19 cellular contexts compared by ENCODE assay signal in genomic region chr2:51695531-51695930, GRCh38.
"Had no signal": no experiment of that assay in that cellular context is flagged by ENCODE, and none has a peak within 500 bp of the region (broad histone marks: within the 10 kb centered on the region; RNA-seq: fewer than 3 reads in every experiment).

No MANE protein-coding gene starts in this region.

- H3K4me3 ChIP-seq: breast epithelium, pancreas, right lobe of liver, stomach, testis, upper lobe of left lung had no signal

- DNase-seq: activated CD4-positive, alpha-beta T cell treated with anti-CD3 and anti-CD28 coated beads, Interleukin-2, amount 10 ng/mL, durations not matched to agents 24 days and 14 days; activated CD8-positive, alpha-beta T cell treated with anti-CD3 and anti-CD28 coated beads for 36 hours; activated naive CD4-positive, alpha-beta T cell treated with anti-CD3 and anti-CD28 coated beads for 36 hours; activated T-cell treated with anti-CD3 and anti-CD28 coated beads, Interleukin-2, amount 50 U/mL, for 1 hour; anterior cingulate cortex; cortex of kidney; effector CD4-positive, alpha-beta T cell; head of caudate nucleus; left ventricle myocardium superior; right lobe of liver; small intestine; stimulated activated CD4-positive, alpha-beta T cell treated with anti-CD3 and anti-CD28 coated beads, Interleukin-4, amount 100 ng/mL, for 1 hour; stomach; T-helper 1 cell; T1000; testis had no signal

- H3K27me3 ChIP-seq: breast epithelium, pancreas, right lobe of liver, stomach, testis, upper lobe of left lung had no signal

- H3K9me3 ChIP-seq: breast epithelium, pancreas, right lobe of liver, stomach, testis, upper lobe of left lung had no signal

- H3K4me1 ChIP-seq: breast epithelium, stomach, testis, upper lobe of left lung had no signal

- ATAC-seq: activated CD8-positive, alpha-beta T cell treated with anti-CD3 and anti-CD28 coated beads for 36 hours; left ventricle myocardium superior; pancreas; right lobe of liver had no signal

- H3K36me3 ChIP-seq: breast epithelium, pancreas, right lobe of liver, stomach, upper lobe of left lung had no signal

- H3K27ac ChIP-seq: breast epithelium, pancreas, right lobe of liver, stomach, testis, upper lobe of left lung had no signal
